In genomic region chr1:20640183-20640597, GRCh38 we compare ENCODE assay signal across 8 cellular contexts. TPM values are rescaled to one million over a fixed set of nuclear protein-coding genes. Genes with fewer than 3 reads are reported as not detected.
A peak's percentile ranks its signal among the peaks of the same experiment; 100 is the strongest.
DNase-seq lines count a peak whose midpoint lies in the region; ATAC-seq and TF ChIP-seq lines count a peak whose summit lies in the region.

No MANE protein-coding gene starts in this region.

- H3K4me1 Mint-ChIP-seq in activated B cell treated with CpG ODN at 0.5 μM for 24 hours (peaks cover 3% of the 10 kb centered on the region), chondrocyte (ENCODE audit: low read depth) (no peaks in the 10 kb centered on the region)

- peak; percentile 88 to 91 for TF ChIP-seq RAD21 in liver (IDR thresholded peaks at IDR 0.05)

- H3K9me3 Mint-ChIP-seq in activated B cell treated with CpG ODN at 0.5 μM for 24 hours (no peaks in the 10 kb centered on the region), chondrocyte (ENCODE audit: low read depth) (no peaks in the 10 kb centered on the region)

- H3K27me3 Mint-ChIP-seq in activated B cell treated with CpG ODN at 0.5 μM for 24 hours, result no peaks in the 10 kb centered on the region
- H3K27me3 Mint-ChIP-seq in chondrocyte (ENCODE audit: low read depth), result no peaks in the 10 kb centered on the region

- CTCF ChIA-PET in activated B cell treated with CpG ODN at 0.5 μM for 24 hours (lab: Charles Lee), result interaction anchor here (1.4 to 1.7 kb wide), 2 partner anchors 9 to 115 kb away, joined by 3 to 7 read pairs; no protein-coding TSS in a partner anchor

- H3K9me3 ChIP-seq in liver (ENCODE audit: control insufficient read depth in 4 of 4, low read length in 3 of 4), result no peaks in the 10 kb centered on the region

- WGBS in liver, result 36% methylated on average over 6 of the region's 6 CpGs

- H3K4me3 ChIP-seq in liver (ENCODE audit: low read depth in 1 of 3, low read length in 3 of 3), result no peak overlapping the region

- H3K27ac Mint-ChIP-seq in activated B cell treated with CpG ODN at 0.5 μM for 24 hours (no peak overlapping the region), chondrocyte (ENCODE audit: unreplicated experiment) (no peak overlapping the region)

- no peaks in the 10 kb centered on the region for H3K4me1 ChIP-seq in liver (ENCODE audit: control insufficient read depth in 4 of 4, insufficient read depth in 4 of 4, low read length in 3 of 4)

- POLR2A ChIA-PET in activated B cell treated with CpG ODN at 0.5 μM for 24 hours (lab: Charles Lee), result no interaction called here

- peak; percentile 72 for ATAC-seq in activated B cell treated with CpG ODN at 0.5 μM for 24 hours (ENCODE audit: low read depth)
- ATAC-seq in HG03378 (IDR thresholded peaks at IDR 0.05; ENCODE audit: unreplicated experiment), result no peak

- peaks cover 10 to 58% (median 44%) of the 10 kb centered on the region in 4 donors for H3K36me3 ChIP-seq in liver (ENCODE audit: control insufficient read depth in 4 of 4, insufficient read depth in 3 of 4, low read depth in 1 of 4, low read length in 3 of 4)

- H3K36me3 Mint-ChIP-seq in activated B cell treated with CpG ODN at 0.5 μM for 24 hours (ENCODE audit: low read depth) (peaks cover 14% of the 10 kb centered on the region), chondrocyte (ENCODE audit: low read depth) (peaks cover 17% of the 10 kb centered on the region)

- TF ChIP-seq CTCF in activated B cell treated with CpG ODN at 0.5 μM for 24 hours (IDR thresholded peaks at IDR 0.05), result peak; percentile 42
- TF ChIP-seq CTCF in chondrocyte (IDR thresholded peaks at IDR 0.05), result peak; percentile 90
- peak; percentile 81 for TF ChIP-seq CTCF in liver (IDR thresholded peaks at IDR 0.05; ENCODE audit: low read depth, low read length, missing input control)

- H3K27ac ChIP-seq in liver (ENCODE audit: low read depth in 1 of 2, low read length in 2 of 2), result no peak overlapping the region

- intact Hi-C loops in activated B cell treated with CpG ODN at 0.5 μM for 24 hours (cut with micrococcal nuclease), result loop anchor here (1.0 to 2.0 kb wide), 3 partner anchors 118 to 722 kb away; no protein-coding TSS in a partner anchor

- no peak overlapping the region for H3K9ac ChIP-seq in liver (ENCODE audit: low read depth in 1 of 2, low read length in 2 of 2)

- H3K4me3 Mint-ChIP-seq in activated B cell treated with CpG ODN at 0.5 μM for 24 hours (no peak overlapping the region), chondrocyte (ENCODE audit: unreplicated experiment) (no peak overlapping the region)

- DNase-seq in activated gamma-delta T cell treated with Interleukin-2 at 50 U/mL for 16 hours, result peak; percentile 61
- no peak for DNase-seq in activated gamma-delta T cell (lab: John Stamatoyannopoulos, UW)
- DNase-seq in NCI-H1694 treated with DMSO at 0.1 percent for 48 hours (lab: John Stamatoyannopoulos, UW), result peak; percentile 23
- no peak for DNase-seq in activated B cell treated with CpG ODN at 0.5 μM for 24 hours
- no peak for DNase-seq in chondrocyte (ENCODE audit: low spot score)
- peak; percentile 74 for DNase-seq in stimulated activated CD8-positive, alpha-beta memory T cell treated with anti-CD3 and anti-CD28 coated beads, Interleukin-4, amount 100 ng/mL, for 48 hours

- no peaks in the 10 kb centered on the region for H3K27me3 ChIP-seq in liver (ENCODE audit: control insufficient read depth in 4 of 4, insufficient read depth in 4 of 4, low read length in 3 of 4)

TF ChIP-seq in liver, 16 proteins besides CTCF, POLR2A, EP300 and RAD21:
- no peak for TF ChIP-seq YY1 (IDR thresholded peaks at IDR 0.05)
- TF ChIP-seq FOXA1 (IDR thresholded peaks at IDR 0.05), result no peak
- no peak for TF ChIP-seq MAX (IDR thresholded peaks at IDR 0.05)
- no peak for TF ChIP-seq JUND (IDR thresholded peaks at IDR 0.05)
- no peak for TF ChIP-seq TAF1 (conservative IDR thresholded peaks at IDR 0.05)
- TF ChIP-seq HNF4A (conservative IDR thresholded peaks at IDR 0.05), result no peak
- no peak for TF ChIP-seq NR2F2 (IDR thresholded peaks at IDR 0.05)
- TF ChIP-seq SP1 (IDR thresholded peaks at IDR 0.05), result no peak
- TF ChIP-seq RXRA (IDR thresholded peaks at IDR 0.05), result no peak
- no peak for TF ChIP-seq FOXA2 (IDR thresholded peaks at IDR 0.05)
- TF ChIP-seq, protein P1, sequence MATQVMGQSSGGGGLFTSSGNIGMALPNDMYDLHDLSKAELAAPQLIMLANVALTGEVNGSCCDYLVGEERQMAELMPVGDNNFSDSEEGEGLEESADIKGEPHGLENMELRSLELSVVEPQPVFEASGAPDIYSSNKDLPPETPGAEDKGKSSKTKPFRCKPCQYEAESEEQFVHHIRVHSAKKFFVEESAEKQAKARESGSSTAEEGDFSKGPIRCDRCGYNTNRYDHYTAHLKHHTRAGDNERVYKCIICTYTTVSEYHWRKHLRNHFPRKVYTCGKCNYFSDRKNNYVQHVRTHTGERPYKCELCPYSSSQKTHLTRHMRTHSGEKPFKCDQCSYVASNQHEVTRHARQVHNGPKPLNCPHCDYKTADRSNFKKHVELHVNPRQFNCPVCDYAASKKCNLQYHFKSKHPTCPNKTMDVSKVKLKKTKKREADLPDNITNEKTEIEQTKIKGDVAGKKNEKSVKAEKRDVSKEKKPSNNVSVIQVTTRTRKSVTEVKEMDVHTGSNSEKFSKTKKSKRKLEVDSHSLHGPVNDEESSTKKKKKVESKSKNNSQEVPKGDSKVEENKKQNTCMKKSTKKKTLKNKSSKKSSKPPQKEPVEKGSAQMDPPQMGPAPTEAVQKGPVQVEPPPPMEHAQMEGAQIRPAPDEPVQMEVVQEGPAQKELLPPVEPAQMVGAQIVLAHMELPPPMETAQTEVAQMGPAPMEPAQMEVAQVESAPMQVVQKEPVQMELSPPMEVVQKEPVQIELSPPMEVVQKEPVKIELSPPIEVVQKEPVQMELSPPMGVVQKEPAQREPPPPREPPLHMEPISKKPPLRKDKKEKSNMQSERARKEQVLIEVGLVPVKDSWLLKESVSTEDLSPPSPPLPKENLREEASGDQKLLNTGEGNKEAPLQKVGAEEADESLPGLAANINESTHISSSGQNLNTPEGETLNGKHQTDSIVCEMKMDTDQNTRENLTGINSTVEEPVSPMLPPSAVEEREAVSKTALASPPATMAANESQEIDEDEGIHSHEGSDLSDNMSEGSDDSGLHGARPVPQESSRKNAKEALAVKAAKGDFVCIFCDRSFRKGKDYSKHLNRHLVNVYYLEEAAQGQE (IDR thresholded peaks at IDR 0.05), result no peak
- no peak for TF ChIP-seq HNF4G (IDR thresholded peaks at IDR 0.05)

RNA-seq across cellular contexts. Expression of gene PINK1, which starts 6.9 kb away (rescaled TPM):
- total RNA-seq in activated B cell treated with CpG ODN at 0.5 μM for 24 hours (3.4 and 4.2 TPM in 2 replicates), chondrocyte (42.6 to 45.1 TPM (median 42.8 TPM) in 3 replicates), liver (10 to 100 TPM; 55.9 to 68.5 TPM)
- 100 to 1,000 TPM in 1 of 2 donors, 10 to 100 TPM in 1; 52.7 to 118 TPM for polyA plus RNA-seq in liver

RNA-seq across cellular contexts. Expression of gene DDOST, which starts 21.0 kb away (rescaled TPM):
- total RNA-seq in activated B cell treated with CpG ODN at 0.5 μM for 24 hours (132 TPM in 2 replicates), chondrocyte (214 to 232 TPM (median 223 TPM) in 3 replicates), liver (100 to 1,000 TPM; 152 to 176 TPM)
- polyA plus RNA-seq in liver, result 100 to 1,000 TPM in 1 of 2 donors, 10 to 100 TPM in 1; 70.2 to 193 TPM

RNA-seq across cellular contexts. Expression of gene CDA, which starts 51.3 kb away (rescaled TPM):
- total RNA-seq in activated B cell treated with CpG ODN at 0.5 μM for 24 hours (not detected in 2 replicates), chondrocyte (not detected in 3 replicates), liver (1 to 10 TPM in 1 of 2 donors, under 1 TPM in 1; 0.42 to 8.1 TPM)
- 10 to 100 TPM; 25.6 to 38.9 TPM for polyA plus RNA-seq in liver

Comparison
In these comparisons a context has a peak if more than half of its experiments do, and no peak if none do; other contexts are left out.
1. DNase-seq: peak in activated gamma-delta T cell treated with Interleukin-2 at 50 U/mL for 16 hours (single experiment), NCI-H1694 treated with DMSO at 0.1 percent for 48 hours (single experiment) and stimulated activated CD8-positive, alpha-beta memory T cell treated with anti-CD3 and anti-CD28 coated beads, Interleukin-4, amount 100 ng/mL, for 48 hours (single experiment); none in activated gamma-delta T cell (single experiment), activated B cell treated with CpG ODN at 0.5 μM for 24 hours (single experiment) and chondrocyte (single experiment).
2. Peak in every context shown above with its lines, with median percentiles within 50 percentile points of each other: CTCF ChIP-seq.